Comparison of ENCODE assay signal across 23 cellular contexts in genomic region chr14:36667679-36668078, GRCh38. TPM values are rescaled to one million over a fixed set of nuclear protein-coding genes. Genes with fewer than 3 reads are reported as not detected.
"Had no signal": no experiment of that assay in that cellular context is flagged by ENCODE, and none has a peak within 500 bp of the region (broad histone marks: within the 10 kb centered on the region; RNA-seq: fewer than 3 reads in every experiment).

No MANE protein-coding gene starts in this region.

- H3K4me3 ChIP-seq: ovary, right lobe of liver had no signal

- DNase-seq: activated CD4-positive, alpha-beta T cell treated with anti-CD3 and anti-CD28 coated beads, Interleukin-2, amount 10 ng/mL, durations not matched to agents 7 days and 5 days; activated CD8-positive, alpha-beta memory T cell treated with anti-CD3 and anti-CD28 coated beads, Interleukin-2, amount 10 ng/mL, durations not matched to agents 7 days and 5 days; activated CD8-positive, alpha-beta T cell treated with anti-CD3 and anti-CD28 coated beads for 36 hours; activated T-cell treated with anti-CD3 and anti-CD28 coated beads for 4 hours; aorta; effector CD4-positive, alpha-beta T cell; hypothalamus; left ventricle myocardium superior; mammary epithelial cell; natural killer cell; ovary; stimulated activated CD4-positive, alpha-beta T cell treated with anti-CD3 and anti-CD28 coated beads, Interleukin-4, amount 100 ng/mL, for 1 hour; stimulated activated naive CD4-positive, alpha-beta T cell treated with Interleukin-2 at 50 U/mL for 16 hours; T-helper 17 cell had no signal

- H3K4me3 Mint-ChIP-seq: activated CD4-positive, alpha-beta T cell treated with anti-CD3 and anti-CD28 coated beads, Interleukin-2, amount 10 ng/mL, durations not matched to agents 7 days and 5 days; activated CD8-positive, alpha-beta memory T cell treated with anti-CD3 and anti-CD28 coated beads, Interleukin-2, amount 10 ng/mL, durations not matched to agents 7 days and 5 days; activated CD8-positive, alpha-beta T cell treated with anti-CD3 and anti-CD28 coated beads for 36 hours; dendritic cell treated with granulocyte-macrophage colony-stimulating factor and Interleukin-4, amounts not matched to agents 40 ng/mL and 50 ng/mL, for 4 days; mesothelial cell of epicardium; natural killer cell; T-helper 17 cell had no signal

- H3K9me3 ChIP-seq: neutrophil, ovary, right lobe of liver had no signal

- H3K27ac Mint-ChIP-seq: activated CD4-positive, alpha-beta T cell treated with anti-CD3 and anti-CD28 coated beads, Interleukin-2, amount 10 ng/mL, durations not matched to agents 7 days and 5 days; activated CD8-positive, alpha-beta memory T cell treated with anti-CD3 and anti-CD28 coated beads, Interleukin-2, amount 10 ng/mL, durations not matched to agents 7 days and 5 days; activated CD8-positive, alpha-beta T cell treated with anti-CD3 and anti-CD28 coated beads for 36 hours; brain; dendritic cell treated with granulocyte-macrophage colony-stimulating factor and Interleukin-4, amounts not matched to agents 40 ng/mL and 50 ng/mL, for 4 days; mesothelial cell of epicardium; natural killer cell; T-helper 17 cell had no signal

- H3K36me3 Mint-ChIP-seq: brain, mesothelial cell of epicardium had no signal

- ATAC-seq: activated CD8-positive, alpha-beta memory T cell treated with anti-CD3 and anti-CD28 coated beads, Interleukin-2, amount 10 ng/mL, durations not matched to agents 7 days and 5 days; activated CD8-positive, alpha-beta T cell treated with anti-CD3 and anti-CD28 coated beads for 36 hours; activated naive CD4-positive, alpha-beta T cell treated with anti-CD3 and anti-CD28 coated beads, Interleukin-2, amount 50 U/mL, for 72 hours; left ventricle myocardium superior; natural killer cell; right lobe of liver; T-helper 17 cell had no signal

- H3K9me3 Mint-ChIP-seq: activated CD4-positive, alpha-beta T cell treated with anti-CD3 and anti-CD28 coated beads, Interleukin-2, amount 10 ng/mL, durations not matched to agents 7 days and 5 days; activated CD8-positive, alpha-beta T cell treated with anti-CD3 and anti-CD28 coated beads for 36 hours; mesothelial cell of epicardium had no signal

- H3K27ac ChIP-seq: neutrophil, ovary, right lobe of liver had no signal

- H3K36me3 ChIP-seq: neutrophil, ovary, right lobe of liver had no signal

RNA-seq across cellular contexts. Expression of gene PAX9, which starts 6.0 kb away (rescaled TPM):
- total RNA-seq: activated CD4-positive, alpha-beta T cell treated with anti-CD3 and anti-CD28 coated beads, Interleukin-2, amount 10 ng/mL, durations not matched to agents 7 days and 5 days; activated CD8-positive, alpha-beta memory T cell treated with anti-CD3 and anti-CD28 coated beads, Interleukin-2, amount 10 ng/mL, durations not matched to agents 7 days and 5 days; activated CD8-positive, alpha-beta T cell treated with anti-CD3 and anti-CD28 coated beads for 36 hours; activated naive CD4-positive, alpha-beta T cell treated with anti-CD3 and anti-CD28 coated beads, Interleukin-2, amount 50 U/mL, for 72 hours; cardiac septum; frontal cortex; left ventricle myocardium superior; mesothelial cell of epicardium; natural killer cell; ovary; right lobe of liver; smooth muscle cell had no signal
